1 cellular context compared by ENCODE assay signal in genomic region chr12:53174881-53175491, GRCh38.
TF ChIP-seq lines count a peak whose summit lies in the region.

No MANE protein-coding gene starts in this region.

TF ChIP-seq in H1, 55 proteins besides CTCF, POLR2A, EP300 and RAD21:
- TF ChIP-seq TEAD4 (IDR thresholded peaks at IDR 0.05; ENCODE audit: low read depth, low read length) (0 out of 2 replicates have a peak, but pooled peaks have one; percentile 24), EGR1 (IDR thresholded peaks at IDR 0.05; ENCODE audit: borderline replicate concordance, low read depth, low read length) (peak; percentile 79; the same call in 1 of the 2 replicates), CHD7 (IDR thresholded peaks at IDR 0.05; ENCODE audit: insufficient replicate concordance, low read length) (peak; percentile 43), SP1 (IDR thresholded peaks at IDR 0.05; ENCODE audit: low read depth, low read length) (0 out of 2 replicates have a peak, but pooled peaks have one; percentile 20), CBX8 (IDR thresholded peaks at IDR 0.05; ENCODE audit: borderline replicate concordance, low read depth, low read length) (no peak), RFX5 (IDR thresholded peaks at IDR 0.05; ENCODE audit: borderline replicate concordance, low read depth, low read length) (no peak), CEBPB (IDR thresholded peaks at IDR 0.05; ENCODE audit: low read depth, low read length) (peak; percentile 93), POU5F1 (IDR thresholded peaks at IDR 0.05; ENCODE audit: low read depth, low read length) (no peak), SP4 (IDR thresholded peaks at IDR 0.05; ENCODE audit: low read length) (peak; percentile 61; the same call in 1 of the 2 replicates), SP2 (IDR thresholded peaks at IDR 0.05; ENCODE audit: low read length) (no peak), POLR2AphosphoS5 (IDR thresholded peaks at IDR 0.05; ENCODE audit: low read depth, low read length) (peak; percentile 89), PHF8 (conservative IDR thresholded peaks at IDR 0.05; ENCODE audit: low read depth, low read length) (0 out of 2 replicates have a peak, but pooled peaks have one; percentile 18), MAX (IDR thresholded peaks at IDR 0.05) (peak; percentile 44; the same call in 1 of the 2 replicates), RXRA (IDR thresholded peaks at IDR 0.05; ENCODE audit: insufficient read depth, low read depth, low read length) (peak; percentile 84; the same call in 1 of the 2 replicates), TCF12 (IDR thresholded peaks at IDR 0.05; ENCODE audit: low read depth, low read length) (peak; percentile 77; the same call in 1 of the 2 replicates), HDAC2 (IDR thresholded peaks at IDR 0.05; ENCODE audit: borderline replicate concordance in 1 of 2, low read depth in 2 of 2, low read length in 2 of 2) (peak in 1 of 2 experiments; percentile 44; a peak in 1 of 4 replicates), NANOG (IDR thresholded peaks at IDR 0.05; ENCODE audit: insufficient read depth, low read depth, low read length, poor library complexity, severe bottlenecking) (no peak), ATF2 (IDR thresholded peaks at IDR 0.05; ENCODE audit: low read length) (peak; percentile 67; the same call in 1 of the 2 replicates)
